25 cellular contexts compared by ENCODE assay signal in genomic region chr7:155735442-155736118, GRCh38.
DNase-seq lines count a peak whose midpoint lies in the region; ATAC-seq, FAIRE-seq and TF ChIP-seq lines count a peak whose summit lies in the region.
"Had no signal": no experiment of that assay in that cellular context is flagged by ENCODE, and none has a peak within 500 bp of the region (broad histone marks: within the 10 kb centered on the region; RNA-seq: fewer than 3 reads in every experiment).

No MANE protein-coding gene starts in this region.

- no peaks in the 10 kb centered on the region for H3K27me3 Mint-ChIP-seq in CD4-positive, CD25-positive, alpha-beta regulatory T cell
- no peaks in the 10 kb centered on the region for H3K27me3 Mint-ChIP-seq in activated naive CD8-positive, alpha-beta T cell treated with anti-CD3 and anti-CD28 coated beads for 36 hours
- no peaks in the 10 kb centered on the region for H3K27me3 Mint-ChIP-seq in naive thymus-derived CD8-positive, alpha-beta T cell

- peak overlapping the region; percentile 36 for H3K4me2 ChIP-seq in DOHH2 (ENCODE audit: low read length)

- FAIRE-seq in RCC 7860 (lab: Jason Lieb, UNC) (no peak), H54 (lab: Jason Lieb, UNC) (no peak)
- FAIRE-seq: astrocyte, GM12891, GM19239 had no signal

- DNase-seq in CD4-positive, CD25-positive, alpha-beta regulatory T cell: no peak
- no peak for DNase-seq in activated naive CD8-positive, alpha-beta T cell treated with anti-CD3 and anti-CD28 coated beads for 36 hours
- DNase-seq in naive thymus-derived CD8-positive, alpha-beta T cell: no peak
- DNase-seq in RCC 7860 (ENCODE audit: low spot score) (no peak), germinal center (ENCODE audit: low spot score) (no peak), SIG-M5 treated with dmso at 0.1 percent for 504 hours (lab: John Stamatoyannopoulos, UW; ENCODE audit: unreplicated experiment) (no peak), H54 (ENCODE audit: insufficient read length, low spot score) (no peak)
- DNase-seq: activated CD4-positive, alpha-beta T cell treated with anti-CD3 and anti-CD28 coated beads for 48 hours; activated CD8-positive, alpha-beta memory T cell treated with anti-CD3 and anti-CD28 coated beads, Interleukin-2, amount 50 U/mL, for 4 hours; activated naive CD4-positive, alpha-beta T cell treated with Interleukin-2 at 50 U/mL for 16 hours; central memory CD4-positive, alpha-beta T cell; DMS53; head of caudate nucleus; left cardiac atrium; mesendoderm; NCI-H1048; NCI-H187 treated with DMSO at 0.1 percent for 48 hours; NCI-H226; SHP77 treated with DMSO at 0.1 percent for 48 hours had no signal

- POLR2A ChIA-PET in naive thymus-derived CD8-positive, alpha-beta T cell (lab: Charles Lee): no interaction called here

- H3F3A ChIP-seq in DOHH2 (ENCODE audit: control insufficient read depth, insufficient read depth): peaks cover 43% of the 10 kb centered on the region

- H3K27ac Mint-ChIP-seq in CD4-positive, CD25-positive, alpha-beta regulatory T cell: peak overlapping the region; percentile 14 to 70 (median 17)
- H3K27ac Mint-ChIP-seq in activated naive CD8-positive, alpha-beta T cell treated with anti-CD3 and anti-CD28 coated beads for 36 hours: peak overlapping the region; percentile 4
- peak overlapping the region in 9 of 10 donors; percentile 1 to 87 (median 42) for H3K27ac Mint-ChIP-seq in naive thymus-derived CD8-positive, alpha-beta T cell
- H3K27ac Mint-ChIP-seq: T-helper 1 cell treated with Interleukin-12 subunit alpha and Interleukin-12 subunit beta and Interleukin-4 antibody, amounts not matched to agents 30 μg/mL and 1 μg/mL, for 36 hours had no signal

- no peaks in the 10 kb centered on the region for H3K9me2 ChIP-seq in DOHH2 (replicated peaks; ENCODE audit: control insufficient read depth, low read length)

- H3K27me3 ChIP-seq in CD4-positive, CD25-positive, alpha-beta regulatory T cell (ENCODE audit: control insufficient read depth, insufficient read depth, low read length): no peaks in the 10 kb centered on the region
- no peaks in the 10 kb centered on the region for H3K27me3 ChIP-seq in DOHH2 (ENCODE audit: control insufficient read depth, low read length)
- H3K27me3 ChIP-seq: tibial nerve had no signal

- peaks cover 8% of the 10 kb centered on the region for H3K4me1 ChIP-seq in CD4-positive, CD25-positive, alpha-beta regulatory T cell (ENCODE audit: control insufficient read depth, insufficient read depth, low read length, poor library complexity, severe bottlenecking)
- peaks cover 95% of the 10 kb centered on the region for H3K4me1 ChIP-seq in DOHH2 (ENCODE audit: control insufficient read depth, low read length)

- H3K27ac ChIP-seq in CD4-positive, CD25-positive, alpha-beta regulatory T cell (ENCODE audit: insufficient read depth, low read length, poor library complexity, severe bottlenecking): no peak overlapping the region
- H3K27ac ChIP-seq in DOHH2 (ENCODE audit: low read depth, low read length): peak overlapping the region; percentile 17
- H3K27ac ChIP-seq: tibial nerve had no signal

- peaks cover 32% of the 10 kb centered on the region for H3K36me3 Mint-ChIP-seq in CD4-positive, CD25-positive, alpha-beta regulatory T cell
- H3K36me3 Mint-ChIP-seq in activated naive CD8-positive, alpha-beta T cell treated with anti-CD3 and anti-CD28 coated beads for 36 hours: peaks cover 28% of the 10 kb centered on the region
- peaks cover 0 to 50% (median 8%) of the 10 kb centered on the region in 3 donors for H3K36me3 Mint-ChIP-seq in naive thymus-derived CD8-positive, alpha-beta T cell

- no peak for ATAC-seq in CD4-positive, CD25-positive, alpha-beta regulatory T cell (ENCODE audit: low read depth in 2 of 2)
- no peak for ATAC-seq in naive thymus-derived CD8-positive, alpha-beta T cell
- ATAC-seq: left cardiac atrium had no signal

- TF ChIP-seq CTCF in DOHH2 (IDR thresholded peaks at IDR 0.05; ENCODE audit: low read depth, low read length, poor library complexity, severe bottlenecking): no peak

- no peak overlapping the region for H3K4me3 Mint-ChIP-seq in CD4-positive, CD25-positive, alpha-beta regulatory T cell
- no peak overlapping the region for H3K4me3 Mint-ChIP-seq in activated naive CD8-positive, alpha-beta T cell treated with anti-CD3 and anti-CD28 coated beads for 36 hours
- no peak overlapping the region for H3K4me3 Mint-ChIP-seq in naive thymus-derived CD8-positive, alpha-beta T cell
- H3K4me3 Mint-ChIP-seq: T-helper 1 cell treated with Interleukin-12 subunit alpha and Interleukin-12 subunit beta and Interleukin-4 antibody, amounts not matched to agents 30 μg/mL and 1 μg/mL, for 36 hours had no signal

- no peak for TF ChIP-seq POLR2A in H54 (IDR thresholded peaks at IDR 0.05; ENCODE audit: low read depth, low read length)

- peaks cover 87% of the 10 kb centered on the region for H3K79me2 ChIP-seq in DOHH2 (ENCODE audit: control insufficient read depth, low read length)

- H3K9me3 ChIP-seq in CD4-positive, CD25-positive, alpha-beta regulatory T cell (ENCODE audit: control insufficient read depth in 2 of 2, low read length in 2 of 2): no peaks in the 10 kb centered on the region
- H3K9me3 ChIP-seq in DOHH2 (ENCODE audit: control insufficient read depth, insufficient read depth, low read length): no peaks in the 10 kb centered on the region
- H3K9me3 ChIP-seq: tibial nerve had no signal

- no peak overlapping the region for H3K4me3 ChIP-seq in CD4-positive, CD25-positive, alpha-beta regulatory T cell (ENCODE audit: low read depth, low read length)
- H3K4me3 ChIP-seq in DOHH2 (ENCODE audit: low read length): no peak overlapping the region
- H3K4me3 ChIP-seq: tibial nerve had no signal

- peaks cover 24 to 61% (median 35%) of the 10 kb centered on the region in 4 donors for H3K4me1 Mint-ChIP-seq in CD4-positive, CD25-positive, alpha-beta regulatory T cell
- peaks cover 68% of the 10 kb centered on the region for H3K4me1 Mint-ChIP-seq in activated naive CD8-positive, alpha-beta T cell treated with anti-CD3 and anti-CD28 coated beads for 36 hours
- peaks cover 37 to 74% (median 73%) of the 10 kb centered on the region in 4 donors for H3K4me1 Mint-ChIP-seq in naive thymus-derived CD8-positive, alpha-beta T cell

- H3K36me3 ChIP-seq in CD4-positive, CD25-positive, alpha-beta regulatory T cell (ENCODE audit: control insufficient read depth, insufficient read depth, low read length): peaks cover 72% of the 10 kb centered on the region
- H3K36me3 ChIP-seq in DOHH2 (ENCODE audit: control insufficient read depth, low read length): peaks cover 90% of the 10 kb centered on the region

- H4K20me1 ChIP-seq in DOHH2 (ENCODE audit: control insufficient read depth, insufficient read depth, low read depth, low read length): no peaks in the 10 kb centered on the region

- H3K9me3 Mint-ChIP-seq in CD4-positive, CD25-positive, alpha-beta regulatory T cell: no peaks in the 10 kb centered on the region
- H3K9me3 Mint-ChIP-seq in activated naive CD8-positive, alpha-beta T cell treated with anti-CD3 and anti-CD28 coated beads for 36 hours: no peaks in the 10 kb centered on the region
- no peaks in the 10 kb centered on the region for H3K9me3 Mint-ChIP-seq in naive thymus-derived CD8-positive, alpha-beta T cell
- H3K9me3 Mint-ChIP-seq: T-helper 1 cell treated with Interleukin-12 subunit alpha and Interleukin-12 subunit beta and Interleukin-4 antibody, amounts not matched to agents 30 μg/mL and 1 μg/mL, for 36 hours had no signal
